ENCODE assay signal across 8 cellular contexts in genomic region chr1:68111804-68112436, GRCh38.
DNase-seq lines count a peak whose midpoint lies in the region; ATAC-seq, FAIRE-seq and TF ChIP-seq lines count a peak whose summit lies in the region.

No MANE protein-coding gene starts in this region.

- H3K27ac ChIP-seq in VCaP: no peak overlapping the region

- peak; percentile 84 for ATAC-seq in Right ventricle myocardium superior (ENCODE audit: poor library complexity)
- ATAC-seq in GM18873 (IDR thresholded peaks at IDR 0.05; ENCODE audit: low FRiP score, unreplicated experiment): no peak

- peak; percentile 89 for FAIRE-seq in G401.6 (lab: Jason Lieb, UNC)

- intact Hi-C loops in Right ventricle myocardium superior (cut with DNase I): loop anchor here (2.0 to 10.0 kb wide), 2 partner anchors 259 to 347 kb away; no protein-coding TSS in a partner anchor
- intact Hi-C loops in posterior vena cava (cut with DNase I): loop anchor here in 1 of 2 donors (5.0 to 10.0 kb wide), 3 partner anchors 260 to 580 kb away; no protein-coding TSS in a partner anchor

- peak; percentile 83 for TF ChIP-seq CTCF in VCaP (conservative IDR thresholded peaks at IDR 0.05)

- DNase-seq in NCI-H128 (lab: John Stamatoyannopoulos, UW; ENCODE audit: unreplicated experiment) (peak; percentile 31), Right ventricle myocardium superior (peak; percentile 86), posterior vena cava (ENCODE audit: low spot score) (peak; percentile 91), HK-2 (ENCODE audit: unreplicated experiment) (no peak), mesenteric fat pad (ENCODE audit: low spot score) (no peak)

Comparison
In these comparisons a context has a peak if more than half of its experiments do, and no peak if none do; other contexts are left out.
1. DNase-seq: peak in NCI-H128 (single experiment), Right ventricle myocardium superior (single experiment) and posterior vena cava (single experiment); none in HK-2 (single experiment) and mesenteric fat pad (single experiment).